In the genomic region with DNA sequence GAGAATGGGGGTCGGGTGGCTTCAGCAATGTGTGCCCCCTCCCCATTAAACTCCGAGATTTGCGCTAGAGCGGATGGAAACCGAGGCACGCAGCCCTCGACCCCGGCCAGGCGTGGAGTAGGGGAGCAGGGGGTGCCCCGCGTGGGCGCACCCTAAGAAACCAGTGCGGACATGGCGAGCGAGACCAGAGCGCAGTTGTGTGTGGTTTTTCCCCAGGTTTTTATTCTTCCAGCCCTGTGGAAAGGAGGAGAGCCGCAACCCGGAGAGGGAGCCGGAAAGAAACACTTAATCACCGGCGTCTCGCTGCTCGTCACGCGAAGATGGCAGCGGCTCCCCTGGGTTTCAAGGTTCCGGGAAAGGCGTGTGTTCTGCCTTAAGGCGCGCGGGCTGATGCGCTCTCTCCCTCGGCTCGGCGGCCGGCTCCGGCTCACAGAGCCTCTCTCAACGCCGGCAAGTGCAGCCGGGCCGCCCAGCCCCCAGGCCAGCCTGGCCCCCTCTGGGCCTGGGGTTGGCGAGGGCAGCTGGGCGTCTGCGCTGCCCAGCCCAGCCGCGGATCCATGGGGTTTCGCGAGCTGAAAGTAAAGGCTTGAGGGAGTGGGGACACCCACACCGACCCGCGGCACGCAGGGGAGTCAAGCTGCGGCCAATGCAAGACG, we compare ENCODE assay signal across 8 cellular contexts.
DNase-seq lines count a peak whose midpoint lies in the region; TF ChIP-seq lines count a peak whose summit lies in the region.

No MANE protein-coding gene starts in this region.

- no peak for TF ChIP-seq CTCF in BJ (IDR thresholded peaks at IDR 0.05; ENCODE audit: insufficient read depth, low read depth, low read length)
- no peak for TF ChIP-seq CTCF in adrenal gland (IDR thresholded peaks at IDR 0.05)
- TF ChIP-seq CTCF in hepatocyte (IDR thresholded peaks at IDR 0.05; ENCODE audit: poor library complexity): no peak

- peaks cover 8% of the 10 kb centered on the region for H3K79me2 ChIP-seq in hepatocyte

- TF ChIP-seq POLR2A in adrenal gland (IDR thresholded peaks at IDR 0.05): no peak

- H3K27me3 ChIP-seq in BJ (ENCODE audit: control insufficient read depth, insufficient read depth, low read length) (no peaks in the 10 kb centered on the region), adrenal gland (peaks cover 31% of the 10 kb centered on the region), hepatocyte (peaks cover 22% of the 10 kb centered on the region), skeletal muscle tissue (ENCODE audit: control insufficient read depth in 3 of 3, insufficient read depth in 3 of 3, low read length in 3 of 3) (peaks cover 0 to 66% (median 0%) of the 10 kb centered on the region in 3 donors)

- in situ Hi-C loops in KBM-7 (cut with MboI; ENCODE audit: low pct_unique_long_range_greater_than_20kb, low sequenced_read_pairs): loop anchor here (10.0 kb wide), 1 partner anchor 77 kb away; a partner anchor contains a TSS

- H3K4me3 ChIP-seq in BJ (ENCODE audit: low read depth, low read length) (peak overlapping the region; percentile 33), adrenal gland (peak overlapping the region in 1 of 4 donors; percentile 32), hepatocyte (peak overlapping the region; percentile 8), skeletal muscle tissue (ENCODE audit: low read length in 3 of 3) (peak overlapping the region; percentile 65 to 70 (median 65))

- intact Hi-C loops in adrenal gland (cut with DNase I): loop anchor here (5.0 to 10.0 kb wide), 5 partner anchors 69 to 357 kb away; no protein-coding TSS in a partner anchor

- POLR2A ChIA-PET in BJ (lab: Charles Lee): no interaction called here

- H3K4me1 ChIP-seq in adrenal gland (replicated peaks in 1 of 2) (peaks cover 22 to 40% of the 10 kb centered on the region in 2 donors), hepatocyte (ENCODE audit: insufficient read depth) (peaks cover 87% of the 10 kb centered on the region), skeletal muscle tissue (ENCODE audit: control insufficient read depth in 3 of 3, insufficient read depth in 3 of 3, low read length in 3 of 3) (peaks cover 8 to 38% (median 25%) of the 10 kb centered on the region in 3 donors)

- H3K4me2 ChIP-seq in hepatocyte: peak overlapping the region; percentile 92

- H2AFZ ChIP-seq in hepatocyte: peak overlapping the region; percentile 44

- no peaks in the 10 kb centered on the region for H4K20me1 ChIP-seq in hepatocyte (ENCODE audit: insufficient read depth, poor library complexity, severe bottlenecking)

- H3K27ac ChIP-seq in adrenal gland: peak overlapping the region in 4 of 5 donors; percentile 38 to 99 (median 82)
- peak overlapping the region; percentile 99 for H3K27ac ChIP-seq in hepatocyte
- peak overlapping the region; percentile 72 for H3K27ac ChIP-seq in skeletal muscle tissue (ENCODE audit: low read depth, low read length)

- CTCF ChIA-PET in BJ (lab: Yijun Ruan, JAX): interaction anchor here (1.2 kb wide), 1 partner anchor 15 kb away, joined by 4 read pairs; no protein-coding TSS in a partner anchor

- whole genome bisulfite sequencing in adrenal gland, 4 donors: 33 to 48% (median 37%) methylated on average over 20 to 54 of the region's 54 CpGs
- WGBS in hepatocyte (ENCODE audit: low lambda C conversion rate, missing lambda C conversion rate): 12% methylated on average over 51 of the region's 54 CpGs

- H3K9ac ChIP-seq in skeletal muscle tissue (ENCODE audit: low read depth in 1 of 3, low read length in 3 of 3): peak overlapping the region; percentile 61 to 81 (median 68)

- DNase-seq in BJ (ENCODE audit: low read depth): no peak
- peak; percentile 57 for DNase-seq in KBM-7
- peak in 1 of 7 donors; percentile 31 for DNase-seq in adrenal gland
- DNase-seq in hepatocyte (ENCODE audit: low spot score): peak; percentile 71
- no peak for DNase-seq in dedifferentiated amniotic fluid mesenchymal stem cell (ENCODE audit: extremely low spot score)
- DNase-seq in NCI-H1048 (lab: John Stamatoyannopoulos, UW): no peak
- DNase-seq in NCI-H187 treated with DMSO at 0.1 percent for 48 hours (lab: John Stamatoyannopoulos, UW): no peak

- H3K36me3 ChIP-seq in BJ (ENCODE audit: control insufficient read depth, insufficient read depth, low read length) (no peaks in the 10 kb centered on the region), adrenal gland (replicated peaks in 1 of 2) (no peaks in the 10 kb centered on the region), hepatocyte (replicated peaks; ENCODE audit: insufficient read depth, low read depth) (no peaks in the 10 kb centered on the region), skeletal muscle tissue (ENCODE audit: control insufficient read depth in 3 of 3, insufficient read depth in 3 of 3, low read length in 3 of 3) (no peaks in the 10 kb centered on the region)

- H3K9me3 ChIP-seq in adrenal gland (replicated peaks in 1 of 3): no peaks in the 10 kb centered on the region
- no peaks in the 10 kb centered on the region for H3K9me3 ChIP-seq in hepatocyte (ENCODE audit: low read depth)
- H3K9me3 ChIP-seq in skeletal muscle tissue (ENCODE audit: control insufficient read depth in 3 of 3, low read length in 3 of 3): no peaks in the 10 kb centered on the region

- H3K9me2 ChIP-seq in hepatocyte (replicated peaks; ENCODE audit: insufficient read depth): no peaks in the 10 kb centered on the region

Comparison
In these comparisons a context has a peak if more than half of its experiments do, and no peak if none do; other contexts are left out.
1. DNase-seq: peak in KBM-7 (single experiment) and hepatocyte (single experiment); none in BJ (single experiment), dedifferentiated amniotic fluid mesenchymal stem cell (single experiment), NCI-H1048 (single experiment) and NCI-H187 treated with DMSO at 0.1 percent for 48 hours (single experiment).
2. Peak in every context shown above with its lines, with median percentiles within 50 percentile points of each other: H3K27ac ChIP-seq.